Comparison of ENCODE assay signal across 25 cellular contexts in genomic region chr2:46329340-46329739, GRCh38. TPM values are rescaled to one million over a fixed set of nuclear protein-coding genes. Genes with fewer than 3 reads are reported as not detected.
DNase-seq lines count a peak whose midpoint lies in the region; ATAC-seq, FAIRE-seq and TF ChIP-seq lines count a peak whose summit lies in the region.
"Had no signal": no experiment of that assay in that cellular context is flagged by ENCODE, and none has a peak within 500 bp of the region (broad histone marks: within the 10 kb centered on the region; RNA-seq: fewer than 3 reads in every experiment).

No MANE protein-coding gene starts in this region.

- no peaks in the 10 kb centered on the region for H4K20me1 ChIP-seq in K562 (replicated peaks; ENCODE audit: control insufficient read depth, insufficient read depth, low read length)
- peaks cover 37% of the 10 kb centered on the region for H4K20me1 ChIP-seq in HepG2 (ENCODE audit: insufficient read depth, low read length)

- H3K36me3 Mint-ChIP-seq in activated CD4-positive, alpha-beta memory T cell treated with anti-CD3 and anti-CD28 coated beads for 36 hours, result no peaks in the 10 kb centered on the region
- H3K36me3 Mint-ChIP-seq in activated CD4-positive, alpha-beta memory T cell treated with anti-CD3 and anti-CD28 coated beads, Interleukin-2, amount 10 ng/mL, durations not matched to agents 7 days and 5 days (ENCODE audit: low read depth), result no peaks in the 10 kb centered on the region
- no peaks in the 10 kb centered on the region for H3K36me3 Mint-ChIP-seq in activated T-helper 2 cell treated with anti-CD3 and anti-CD28 coated beads, Interferon-gamma antibody, Interleukin-2, Interleukin-4, amounts not matched to agents 10 μg/mL and 5 μg/mL and 100 μg/mL, durations not matched to agents 14 hours and 24 hours and 36 hours (ENCODE audit: low read depth)
- H3K36me3 Mint-ChIP-seq: activated naive CD4-positive, alpha-beta T cell treated with anti-CD3 and anti-CD28 coated beads, Interleukin-2, amount 50 U/mL, for 24 hours had no signal

- FAIRE-seq in K562 (lab: Jason Lieb, UNC) (no peak), HepG2 (lab: Jason Lieb, UNC) (no peak)
- FAIRE-seq: colon, endometrium, islet of Langerhans had no signal

- H2AFZ ChIP-seq in K562 (ENCODE audit: low read depth, low read length) (no peak overlapping the region), HepG2 (ENCODE audit: low read length) (no peak overlapping the region)

- H3K4me1 ChIP-seq in K562 (replicated peaks in 1 of 2; ENCODE audit: control insufficient read depth in 2 of 2, insufficient read depth in 2 of 2, low read length in 2 of 2) (peaks cover 14 to 49% of the 10 kb centered on the region in 2 experiments), HepG2 (ENCODE audit: insufficient read depth, low read length) (peaks cover 100% of the 10 kb centered on the region), stomach (peaks cover 31 to 83% (median 66%) of the 10 kb centered on the region in 4 donors)

- H3K27ac Mint-ChIP-seq in activated CD4-positive, alpha-beta memory T cell treated with anti-CD3 and anti-CD28 coated beads for 36 hours, result peak overlapping the region; percentile 36
- no peak overlapping the region for H3K27ac Mint-ChIP-seq in activated CD4-positive, alpha-beta memory T cell treated with anti-CD3 and anti-CD28 coated beads, Interleukin-2, amount 10 ng/mL, durations not matched to agents 7 days and 5 days
- no peak overlapping the region for H3K27ac Mint-ChIP-seq in activated T-helper 2 cell treated with anti-CD3 and anti-CD28 coated beads, Interferon-gamma antibody, Interleukin-2, Interleukin-4, amounts not matched to agents 10 μg/mL and 5 μg/mL and 100 μg/mL, durations not matched to agents 14 hours and 24 hours and 36 hours
- H3K27ac Mint-ChIP-seq: activated naive CD4-positive, alpha-beta T cell treated with anti-CD3 and anti-CD28 coated beads, Interleukin-2, amount 50 U/mL, for 24 hours had no signal

- TF ChIP-seq POLR2A in K562 (conservative IDR thresholded peaks at IDR 0.05) (no peak), HepG2 (IDR thresholded peaks at IDR 0.05; ENCODE audit: insufficient read depth in 1 of 2, low read depth in 2 of 2, low read length in 2 of 2) (no peak), stomach (IDR thresholded peaks at IDR 0.05) (no peak)

- TF ChIP-seq CTCF in K562 (IDR thresholded peaks at IDR 0.05 in 2 of 3, conservative IDR thresholded peaks at IDR 0.05 in 1 of 3; ENCODE audit: insufficient read depth in 2 of 3, low read depth in 1 of 3, low read length in 3 of 3) (no peak), HepG2 (CRISPR knock-in tag; IDR thresholded peaks at IDR 0.05) (no peak), stomach (IDR thresholded peaks at IDR 0.05) (no peak)

- POLR2A ChIA-PET in activated CD4-positive, alpha-beta memory T cell treated with anti-CD3 and anti-CD28 coated beads for 36 hours (lab: Charles Lee), result interaction anchor here (0.9 to 1.3 kb wide), 2 partner anchors 89 to 99 kb away, joined by 3 to 4 read pairs; no protein-coding TSS in a partner anchor
- POLR2A ChIA-PET in activated CD4-positive, alpha-beta memory T cell treated with anti-CD3 and anti-CD28 coated beads, Interleukin-2, amount 10 ng/mL, durations not matched to agents 7 days and 5 days (lab: Charles Lee), result no interaction called here
- POLR2A ChIA-PET in K562 (lab: Yijun Ruan, JAX), result interaction anchor here (0.6 to 1.6 kb wide), 4 partner anchors 10 to 251 kb away, joined by 4 to 8 read pairs (median 5); no protein-coding TSS in a partner anchor
- POLR2A ChIA-PET in HepG2 (lab: Yijun Ruan, JAX), result interaction anchor here (1.9 to 2.3 kb wide), 3 partner anchors 14 to 32 kb away, joined by 7 to 16 read pairs (median 11); partner anchors contain the start of gene EPAS1

- no peaks in the 10 kb centered on the region for H3K36me3 ChIP-seq in K562 (ENCODE audit: control insufficient read depth, insufficient read depth, low read length)
- peaks cover 1 to 2% of the 10 kb centered on the region in 2 experiments; a peak in 2 of 5 replicates for H3K36me3 ChIP-seq in HepG2 (replicated peaks in 1 of 2; ENCODE audit: control insufficient read depth in 1 of 2, insufficient read depth in 2 of 2, low read length in 2 of 2)
- H3K36me3 ChIP-seq in stomach, result no peaks in the 10 kb centered on the region
- H3K36me3 ChIP-seq: BE2C had no signal

- H3K27me3 ChIP-seq in K562 (ENCODE audit: control insufficient read depth in 2 of 2, insufficient read depth in 2 of 2, low read length in 2 of 2) (no peaks in the 10 kb centered on the region), HepG2 (ENCODE audit: control insufficient read depth in 1 of 2, insufficient read depth in 2 of 2, low read length in 2 of 2) (no peaks in the 10 kb centered on the region), stomach (no peaks in the 10 kb centered on the region)
- H3K27me3 ChIP-seq: BE2C had no signal

- no peaks in the 10 kb centered on the region for H3K27me3 Mint-ChIP-seq in activated CD4-positive, alpha-beta memory T cell treated with anti-CD3 and anti-CD28 coated beads for 36 hours
- H3K27me3 Mint-ChIP-seq in activated CD4-positive, alpha-beta memory T cell treated with anti-CD3 and anti-CD28 coated beads, Interleukin-2, amount 10 ng/mL, durations not matched to agents 7 days and 5 days, result peaks cover 8% of the 10 kb centered on the region
- peaks cover 5% of the 10 kb centered on the region for H3K27me3 Mint-ChIP-seq in activated T-helper 2 cell treated with anti-CD3 and anti-CD28 coated beads, Interferon-gamma antibody, Interleukin-2, Interleukin-4, amounts not matched to agents 10 μg/mL and 5 μg/mL and 100 μg/mL, durations not matched to agents 14 hours and 24 hours and 36 hours (ENCODE audit: low read depth)
- H3K27me3 Mint-ChIP-seq: activated naive CD4-positive, alpha-beta T cell treated with anti-CD3 and anti-CD28 coated beads, Interleukin-2, amount 50 U/mL, for 24 hours had no signal

- H3K9ac ChIP-seq in K562 (ENCODE audit: insufficient read depth in 1 of 2, low read depth in 2 of 2, low read length in 2 of 2) (no peak overlapping the region), HepG2 (ENCODE audit: insufficient read depth, low read depth, low read length) (no peak overlapping the region)

- H3K9me1 ChIP-seq in K562 (ENCODE audit: control insufficient read depth, insufficient read depth, low read length), result no peaks in the 10 kb centered on the region

- no peaks in the 10 kb centered on the region for H3K9me3 Mint-ChIP-seq in activated CD4-positive, alpha-beta memory T cell treated with anti-CD3 and anti-CD28 coated beads for 36 hours
- no peaks in the 10 kb centered on the region for H3K9me3 Mint-ChIP-seq in activated CD4-positive, alpha-beta memory T cell treated with anti-CD3 and anti-CD28 coated beads, Interleukin-2, amount 10 ng/mL, durations not matched to agents 7 days and 5 days
- H3K9me3 Mint-ChIP-seq in activated T-helper 2 cell treated with anti-CD3 and anti-CD28 coated beads, Interferon-gamma antibody, Interleukin-2, Interleukin-4, amounts not matched to agents 10 μg/mL and 5 μg/mL and 100 μg/mL, durations not matched to agents 14 hours and 24 hours and 36 hours, result no peaks in the 10 kb centered on the region
- H3K9me3 Mint-ChIP-seq: activated naive CD4-positive, alpha-beta T cell treated with anti-CD3 and anti-CD28 coated beads, Interleukin-2, amount 50 U/mL, for 24 hours; activated T-cell treated with anti-CD3 and anti-CD28 coated beads, Interleukin-2, amount 50 U/mL, for 72 hours; neural crest cell had no signal

- no peak for DNase-seq in activated CD4-positive, alpha-beta memory T cell treated with anti-CD3 and anti-CD28 coated beads for 36 hours
- DNase-seq in activated CD4-positive, alpha-beta memory T cell treated with anti-CD3 and anti-CD28 coated beads, Interleukin-2, amount 10 ng/mL, durations not matched to agents 7 days and 5 days, result no peak
- DNase-seq in K562 (ENCODE audit: extremely low read depth in 1 of 4, low spot score in 3 of 4) (no peak), HepG2 (ENCODE audit: low spot score) (no peak), stomach (no peak), NCI-H146 (lab: John Stamatoyannopoulos, UW) (no peak), germinal center (ENCODE audit: low spot score) (no peak)
- DNase-seq in activated T-helper 2 cell treated with anti-CD3 and anti-CD28 coated beads, Interferon-gamma antibody, Interleukin-2, Interleukin-4, amounts not matched to agents 10 μg/mL and 5 μg/mL and 100 μg/mL, durations not matched to agents 14 hours and 24 hours and 36 hours (ENCODE audit: low spot score), result no peak
- DNase-seq: 8988T; activated CD4-positive, CD25-positive, alpha-beta regulatory T cell treated with anti-CD3 and anti-CD28 coated beads, Interleukin-2, amount 50 U/mL, for 72 hours; activated T-cell treated with anti-CD3 and anti-CD28 coated beads, Interleukin-2, amount 50 U/mL, for 72 hours; BE2C; DND-41; H7; hypothalamus; Karpas-422; midbrain; NCI-H1105 treated with DMSO at 0.1 percent for 48 hours; NCI-H524; stimulated activated CD4-positive, alpha-beta T cell treated with anti-CD3 and anti-CD28 coated beads, Interleukin-4, amount 100 ng/mL, for 4 hours had no signal

- in situ Hi-C loops in K562 (cut with MboI) (no loop called here), HepG2 (cut with HindIII; ENCODE audit: extremely low pct_ligation_motif_present, low pct_unique_long_range_greater_than_20kb) (no loop called here)

- TF ChIP-seq EP300 in K562 (IDR thresholded peaks at IDR 0.05; ENCODE audit: low read length) (no peak), HepG2 (IDR thresholded peaks at IDR 0.05; ENCODE audit: low read depth in 2 of 2, low read length in 2 of 2) (no peak), HepG2 (CRISPR knock-in tag; IDR thresholded peaks at IDR 0.05; ENCODE audit: borderline replicate concordance) (no peak), stomach (IDR thresholded peaks at IDR 0.05) (no peak)

- intact Hi-C loops in activated CD4-positive, alpha-beta memory T cell treated with anti-CD3 and anti-CD28 coated beads for 36 hours (cut with micrococcal nuclease), result loop anchor here (1.0 kb wide), 1 partner anchor 34 kb away; no protein-coding TSS in a partner anchor
- intact Hi-C loops in K562 (cut with micrococcal nuclease) (no loop called here), HepG2 (cut with micrococcal nuclease; ENCODE audit: unreplicated experiment) (no loop called here), stomach (cut with DNase I; ENCODE audit: low total_unique reads) (no loop called here)
- intact Hi-C loops in activated T-helper 2 cell treated with anti-CD3 and anti-CD28 coated beads, Interferon-gamma antibody, Interleukin-2, Interleukin-4, amounts not matched to agents 10 μg/mL and 5 μg/mL and 100 μg/mL, durations not matched to agents 14 hours and 24 hours and 36 hours (cut with micrococcal nuclease), result loop anchor here (5.0 kb wide), 1 partner anchor 33 kb away; no protein-coding TSS in a partner anchor

- 67% methylated on average over 8 of the region's 13 CpGs for WGBS in K562 (ENCODE audit: insufficient coverage, low coverage, missing lambda C conversion rate)
- WGBS in HepG2 (ENCODE audit: low lambda C conversion rate), result 95% methylated on average over 13 of the region's 13 CpGs
- WGBS in stomach, 5 donors, result 84 to 96% (median 94%) methylated on average over 13 of the region's 13 CpGs

- TF ChIP-seq RAD21 in K562 (CRISPR knock-in tag; conservative IDR thresholded peaks at IDR 0.05 in 1 of 2, IDR thresholded peaks at IDR 0.05 in 1 of 2), result no peak
- TF ChIP-seq RAD21 in HepG2 (CRISPR knock-in tag; IDR thresholded peaks at IDR 0.05), result no peak

- BruUV-seq in K562 (replicated peaks; lab: Mats Ljungman, UMichigan) (no TSS peak), HepG2 (replicated peaks; lab: Mats Ljungman, UMichigan) (no TSS peak)

- CTCF ChIA-PET in activated CD4-positive, alpha-beta memory T cell treated with anti-CD3 and anti-CD28 coated beads for 36 hours (lab: Charles Lee), result interaction anchor here (0.8 to 1.5 kb wide), 3 partner anchors 100 to 318 kb away, joined by 3 to 5 read pairs (median 4); no protein-coding TSS in a partner anchor
- CTCF ChIA-PET in activated CD4-positive, alpha-beta memory T cell treated with anti-CD3 and anti-CD28 coated beads, Interleukin-2, amount 10 ng/mL, durations not matched to agents 7 days and 5 days (lab: Charles Lee), result interaction anchor here (1.5 kb wide), 1 partner anchor 10 kb away, joined by 4 read pairs; no protein-coding TSS in a partner anchor
- CTCF ChIA-PET in K562 (lab: Yijun Ruan, JAX; ENCODE audit: low intra/inter-chr PET ratio), result no interaction called here
- CTCF ChIA-PET in HepG2 (lab: Yijun Ruan, JAX; ENCODE audit: low intra/inter-chr PET ratio, low total read pairs), result no interaction called here

- H3K27ac ChIP-seq in K562 (ENCODE audit: extremely low read depth, low read depth, low read length) (no peak overlapping the region), HepG2 (ENCODE audit: extremely low read length, insufficient read depth, low read length) (no peak overlapping the region), stomach (peak overlapping the region in 3 of 5 donors; percentile 80 to 85 (median 83))

- H3K4me1 Mint-ChIP-seq in activated CD4-positive, alpha-beta memory T cell treated with anti-CD3 and anti-CD28 coated beads for 36 hours (ENCODE audit: low read depth), result peaks cover 10% of the 10 kb centered on the region
- peaks cover 9% of the 10 kb centered on the region for H3K4me1 Mint-ChIP-seq in activated CD4-positive, alpha-beta memory T cell treated with anti-CD3 and anti-CD28 coated beads, Interleukin-2, amount 10 ng/mL, durations not matched to agents 7 days and 5 days
- H3K4me1 Mint-ChIP-seq in activated T-helper 2 cell treated with anti-CD3 and anti-CD28 coated beads, Interferon-gamma antibody, Interleukin-2, Interleukin-4, amounts not matched to agents 10 μg/mL and 5 μg/mL and 100 μg/mL, durations not matched to agents 14 hours and 24 hours and 36 hours (ENCODE audit: low read depth), result peaks cover 39% of the 10 kb centered on the region

- H3K4me2 ChIP-seq in K562 (ENCODE audit: insufficient read depth, low read length) (no peak overlapping the region), HepG2 (ENCODE audit: low read depth, low read length) (no peak overlapping the region)

- H3K9me3 ChIP-seq in K562 (replicated peaks; ENCODE audit: control insufficient read depth, insufficient read depth, low read depth, low read length) (no peaks in the 10 kb centered on the region), HepG2 (ENCODE audit: low read length) (no peaks in the 10 kb centered on the region), stomach (no peaks in the 10 kb centered on the region)
- H3K9me3 ChIP-seq: BE2C had no signal

- H3K4me3 Mint-ChIP-seq in activated CD4-positive, alpha-beta memory T cell treated with anti-CD3 and anti-CD28 coated beads for 36 hours, result no peak overlapping the region
- H3K4me3 Mint-ChIP-seq in activated CD4-positive, alpha-beta memory T cell treated with anti-CD3 and anti-CD28 coated beads, Interleukin-2, amount 10 ng/mL, durations not matched to agents 7 days and 5 days, result no peak overlapping the region
- no peak overlapping the region for H3K4me3 Mint-ChIP-seq in activated T-helper 2 cell treated with anti-CD3 and anti-CD28 coated beads, Interferon-gamma antibody, Interleukin-2, Interleukin-4, amounts not matched to agents 10 μg/mL and 5 μg/mL and 100 μg/mL, durations not matched to agents 14 hours and 24 hours and 36 hours (ENCODE audit: low read depth)
- H3K4me3 Mint-ChIP-seq: activated naive CD4-positive, alpha-beta T cell treated with anti-CD3 and anti-CD28 coated beads, Interleukin-2, amount 50 U/mL, for 24 hours; activated T-cell treated with anti-CD3 and anti-CD28 coated beads, Interleukin-2, amount 50 U/mL, for 72 hours; neural crest cell had no signal

- H3K4me3 ChIP-seq in K562 (no peak overlapping the region), HepG2 (replicated peaks in 1 of 3; ENCODE audit: insufficient read depth in 1 of 3, low read depth in 2 of 3, low read length in 3 of 3) (no peak overlapping the region), stomach (no peak overlapping the region)

- no peaks in the 10 kb centered on the region for H3K79me2 ChIP-seq in K562 (ENCODE audit: control insufficient read depth, insufficient read depth, low read length)
- peaks cover 97% of the 10 kb centered on the region for H3K79me2 ChIP-seq in HepG2 (ENCODE audit: insufficient read depth, low read length)

- ATAC-seq in K562, result no peak
- ATAC-seq in HepG2, result no peak

RNA-seq across cellular contexts. Expression of gene EPAS1, which starts 32.1 kb away (rescaled TPM):
- total RNA-seq in activated CD4-positive, alpha-beta memory T cell treated with anti-CD3 and anti-CD28 coated beads for 36 hours, result 10 to 100 TPM; 51.0 to 54.6 TPM
- 10 to 100 TPM; 76.3 to 79.0 TPM for total RNA-seq in activated CD4-positive, alpha-beta memory T cell treated with anti-CD3 and anti-CD28 coated beads, Interleukin-2, amount 10 ng/mL, durations not matched to agents 7 days and 5 days
- 16.7 and 39.1 TPM in 2 replicates for total RNA-seq in K562 (2011; cell fraction: chromatin; rRNA removed; ENCODE audit: low replicate concordance)
- 11.2 and 15.0 TPM in 2 replicates for total RNA-seq in K562 (2011; cell fraction: nucleolus; rRNA removed)
- 13.9 and 14.0 TPM in 2 replicates for total RNA-seq in K562 (2011; cell fraction: nucleoplasm; rRNA removed)
- total RNA-seq in K562 (2014; rRNA removed) (1.8 and 4.3 TPM in 2 replicates), K562 (2014; rRNA removed; fragmentation: Illumina TruSeq; extraction: Trizol) (2.6 and 4.1 TPM in 2 replicates), K562 (2015; rRNA removed; fragmentation: Illumina TruSeq; extraction: Trizol) (5.3 and 5.6 TPM in 2 replicates), K562 (2021) (9.9 and 11.2 TPM in 2 replicates), HepG2 (2016; rRNA removed; fragmentation: Illumina TruSeq; extraction: Trizol) (47.1 and 64.9 TPM in 2 replicates), stomach (100 to 1,000 TPM in 4 of 5 donors, 10 to 100 TPM in 1; 69.0 to 217 (median 156) TPM)
- polyA plus RNA-seq in K562 (2011; rRNA removed) (4.1 and 14.1 TPM in 2 replicates), K562 (2014; fragmentation: Illumina TruSeq; extraction: Trizol) (4.6 and 6.2 TPM in 2 replicates), K562 (2014; fragmentation: Nextera tagmentation; extraction: Ambion mirVana) (under 1 TPM; 0.25 to 0.56 TPM), K562 (2014; rRNA removed) (2.9 and 3.6 TPM in 2 replicates), HepG2 (2011; rRNA removed) (182 and 202 TPM in 2 replicates), stomach (10 to 100 TPM; 35.1 to 82.6 (median 47.1) TPM)
- 3.4 and 4.8 TPM in 2 replicates for polyA plus RNA-seq in K562 (2011; cell fraction: cytosol; rRNA removed)
- 15.8 and 17.6 TPM in 2 replicates for polyA plus RNA-seq in K562 (2011; cell fraction: nucleus; rRNA removed)
- 13.3 and 35.0 TPM in 2 replicates for polyA plus RNA-seq in K562 (2012)
- polyA minus RNA-seq in K562 (2011; rRNA and poly(A)+ RNA removed), result 6.0 and 12.7 TPM in 2 replicates
- 6.8 and 16.1 TPM in 2 replicates for polyA minus RNA-seq in K562 (2011; cell fraction: cytosol; rRNA and poly(A)+ RNA removed)
- polyA minus RNA-seq in K562 (2011; cell fraction: nucleus; rRNA and poly(A)+ RNA removed), result 14.5 and 17.2 TPM in 2 replicates
- 15.6 and 21.2 TPM in 2 replicates for total RNA-seq in HepG2 (2016; cell fraction: cytosol; rRNA removed; fragmentation: Illumina TruSeq; extraction: Trizol; ENCODE audit: low read depth)
- total RNA-seq in HepG2 (2016; cell fraction: insoluble cytoplasmic fraction; rRNA removed; fragmentation: Illumina TruSeq; extraction: Trizol), result 45.9 and 54.8 TPM in 2 replicates
- 54.5 and 63.7 TPM in 2 replicates for total RNA-seq in HepG2 (2016; cell fraction: membrane; rRNA removed; fragmentation: Illumina TruSeq; extraction: Trizol)
- 54.3 and 61.3 TPM in 2 replicates for total RNA-seq in HepG2 (2016; cell fraction: nucleus; rRNA removed; fragmentation: Illumina TruSeq; extraction: Trizol)
- 62.2 and 87.1 TPM in 2 replicates for polyA plus RNA-seq in HepG2 (2011; cell fraction: cytosol; rRNA removed)
- polyA plus RNA-seq in HepG2 (2011; cell fraction: nucleus; rRNA removed), result 133 and 141 TPM in 2 replicates
- 97.8 and 103 TPM in 2 replicates for polyA plus RNA-seq in HepG2 (2012)
- polyA plus RNA-seq in HepG2 (2016; cell fraction: cytosol; fragmentation: Illumina TruSeq; extraction: Trizol; ENCODE audit: low read depth), result 15.2 and 19.3 TPM in 2 replicates
- polyA plus RNA-seq in HepG2 (2016; cell fraction: insoluble cytoplasmic fraction; fragmentation: Illumina TruSeq; extraction: Trizol; ENCODE audit: low read depth), result 72.5 and 91.0 TPM in 2 replicates
- polyA plus RNA-seq in HepG2 (2016; cell fraction: membrane; fragmentation: Illumina TruSeq; extraction: Trizol; ENCODE audit: low read depth), result 64.7 and 77.7 TPM in 2 replicates
- polyA plus RNA-seq in HepG2 (2016; cell fraction: nucleus; fragmentation: Illumina TruSeq; extraction: Trizol; ENCODE audit: insufficient read depth, low read depth), result 74.5 and 82.8 TPM in 2 replicates
- polyA minus RNA-seq in HepG2 (2011; rRNA and poly(A)+ RNA removed; ENCODE audit: low replicate concordance), result 156 and 217 TPM in 2 replicates
- polyA minus RNA-seq in HepG2 (2011; cell fraction: cytosol; rRNA and poly(A)+ RNA removed), result 122 and 129 TPM in 2 replicates
- polyA minus RNA-seq in HepG2 (2011; cell fraction: nucleus; rRNA and poly(A)+ RNA removed), result 185 and 262 TPM in 2 replicates
- 100.0 and 102 TPM in 2 replicates for total RNA-seq in activated T-helper 2 cell treated with anti-CD3 and anti-CD28 coated beads, Interferon-gamma antibody, Interleukin-2, Interleukin-4, amounts not matched to agents 10 μg/mL and 5 μg/mL and 100 μg/mL, durations not matched to agents 14 hours and 24 hours and 36 hours

Comparison
In these comparisons a context has a peak if more than half of its experiments do, and no peak if none do; other contexts are left out.
1. H3K27ac ChIP-seq: peak in stomach (3 of 5); none in K562 (single experiment) and HepG2 (single experiment).
2. CTCF ChIA-PET loops: an anchor here in activated CD4-positive, alpha-beta memory T cell treated with anti-CD3 and anti-CD28 coated beads for 36 hours (0.8 to 1.5 kb wide) and activated CD4-positive, alpha-beta memory T cell treated with anti-CD3 and anti-CD28 coated beads, Interleukin-2, amount 10 ng/mL, durations not matched to agents 7 days and 5 days (1.5 kb wide); none called in K562 and HepG2.
3. intact Hi-C loops: an anchor here in activated CD4-positive, alpha-beta memory T cell treated with anti-CD3 and anti-CD28 coated beads for 36 hours (1.0 kb wide) and activated T-helper 2 cell treated with anti-CD3 and anti-CD28 coated beads, Interferon-gamma antibody, Interleukin-2, Interleukin-4, amounts not matched to agents 10 μg/mL and 5 μg/mL and 100 μg/mL, durations not matched to agents 14 hours and 24 hours and 36 hours (5.0 kb wide); none called in K562, HepG2 and stomach.